27 cellular contexts compared by ENCODE assay signal in the genomic region with DNA sequence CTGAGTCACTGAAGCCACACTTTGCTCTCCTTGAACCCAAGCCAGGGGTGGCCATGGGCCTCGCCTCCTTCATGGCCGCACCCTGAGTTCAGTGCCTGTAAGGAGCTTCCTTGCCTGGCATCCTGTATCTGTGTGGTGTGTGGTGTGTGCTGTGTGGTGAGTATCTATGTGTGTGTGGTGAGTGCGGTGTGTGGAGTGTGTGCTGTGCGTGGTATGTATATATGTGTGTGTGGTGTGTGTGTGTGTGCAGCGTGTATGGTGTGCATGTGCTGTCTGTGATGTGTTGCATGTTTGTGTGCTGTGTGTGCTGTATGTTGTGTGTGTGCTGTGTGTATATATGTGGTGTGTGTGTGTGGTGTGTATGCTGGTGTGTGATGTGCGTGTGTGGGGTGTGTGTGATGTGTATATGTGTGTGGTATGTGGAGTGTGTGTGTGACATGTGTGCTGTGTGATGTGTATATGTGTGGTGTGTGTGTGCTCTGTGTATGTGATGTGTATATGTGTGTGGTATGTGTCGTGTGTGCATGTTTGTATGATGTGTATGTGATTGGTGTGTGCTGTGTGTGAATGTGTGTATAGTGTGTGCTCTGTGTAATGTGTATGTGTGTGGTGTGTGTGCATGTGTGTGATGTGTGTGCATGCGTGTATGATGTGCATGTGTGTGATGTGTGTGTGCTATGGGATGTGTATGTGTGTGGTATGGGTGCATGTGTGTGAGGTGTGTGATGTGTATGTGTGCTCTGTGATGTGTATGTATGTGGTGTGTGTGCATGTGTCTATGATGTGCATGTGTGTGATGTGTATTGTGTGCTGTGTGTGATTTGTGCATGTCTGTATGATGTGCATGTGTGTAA. TPM values are rescaled to one million over a fixed set of nuclear protein-coding genes. Genes with fewer than 3 reads are reported as not detected.
"Had no signal": no experiment of that assay in that cellular context is flagged by ENCODE, and none has a peak within 500 bp of the region (broad histone marks: within the 10 kb centered on the region; RNA-seq: fewer than 3 reads in every experiment).

No MANE protein-coding gene starts in this region.

- H3K27ac ChIP-seq: epithelial cell of prostate, left lung, lower lobe of right lung, parathyroid adenoma, psoas muscle, stomach, thyroid gland had no signal

- H3K27me3 ChIP-seq: left lung, stomach, thyroid gland had no signal

- H2AFZ ChIP-seq: parathyroid adenoma had no signal

- DNase-seq: activated B cell treated with CpG ODN at 0.5 μM for 24 hours; activated CD4-positive, alpha-beta T cell treated with anti-CD3 and anti-CD28 coated beads, Interleukin-2, amount 50 U/mL, for 1 hour; activated CD8-positive, alpha-beta memory T cell treated with anti-CD3 and anti-CD28 coated beads, Interleukin-2, amount 10 ng/mL, durations not matched to agents 7 days and 5 days; activated CD8-positive, alpha-beta T cell treated with anti-CD3 and anti-CD28 coated beads, Interleukin-2, amount 10 ng/mL, durations not matched to agents 7 days and 5 days; activated naive CD4-positive, alpha-beta T cell; activated T-cell treated with anti-CD3 and anti-CD28 coated beads for 4 hours; activated T-cell treated with anti-CD3 and anti-CD28 coated beads, Interleukin-2, amount 50 U/mL, for 72 hours; effector CD8-positive, alpha-beta T cell; left lung; lower lobe of right lung; mesendoderm; nucleus accumbens; psoas muscle; stimulated activated CD4-positive, alpha-beta T cell treated with anti-CD3 and anti-CD28 coated beads, Interleukin-1b, Interleukin-23, amount 100 ng/mL, for 48 hours; stimulated activated CD4-positive, alpha-beta T cell treated with anti-CD3 and anti-CD28 coated beads, Interleukin-4, amount 100 ng/mL, for 4 hours; stimulated activated CD8-positive, alpha-beta memory T cell treated with anti-CD3 and anti-CD28 coated beads, Interleukin-4, amount 100 ng/mL, for 48 hours; stimulated activated naive B cell treated with anti-CD40 and anti-IgM and Interleukin-4, amounts not matched to agents 10 μg/mL and 1 μg/mL and 100 μg/mL, for 72 hours; stomach; thyroid gland had no signal

- H3K4me2 ChIP-seq: smooth muscle cell had no signal

- H3K9me3 ChIP-seq: left lung, lower lobe of right lung, psoas muscle, stomach, thyroid gland had no signal

- H3K36me3 ChIP-seq: thyroid gland had no signal

- H3K79me2 ChIP-seq: parathyroid adenoma had no signal

- ATAC-seq: activated CD8-positive, alpha-beta memory T cell treated with anti-CD3 and anti-CD28 coated beads, Interleukin-2, amount 10 ng/mL, durations not matched to agents 7 days and 5 days; activated CD8-positive, alpha-beta T cell treated with anti-CD3 and anti-CD28 coated beads, Interleukin-2, amount 10 ng/mL, durations not matched to agents 7 days and 5 days; activated naive CD4-positive, alpha-beta T cell treated with anti-CD3 and anti-CD28 coated beads, Interleukin-2, amount 50 U/mL, for 72 hours; activated T-cell treated with anti-CD3 and anti-CD28 coated beads, Interleukin-2, amount 50 U/mL, for 72 hours; left lung; lower lobe of right lung; psoas muscle; stimulated activated naive B cell treated with anti-CD40 and anti-IgM and Interleukin-4, amounts not matched to agents 10 μg/mL and 1 μg/mL and 100 μg/mL, for 72 hours had no signal

- FAIRE-seq: colon, endometrium, frontal cortex had no signal

- H3K4me3 ChIP-seq: left lung, lower lobe of right lung, psoas muscle, smooth muscle cell, stomach, thyroid gland had no signal

- H3K4me1 ChIP-seq: left lung, lower lobe of right lung, parathyroid adenoma, psoas muscle, stomach, thyroid gland had no signal

- H3K9ac ChIP-seq: parathyroid adenoma had no signal

RNA-seq across cellular contexts. Expression of a gene that starts 22.6 kb away (rescaled TPM):
- total RNA-seq: mononuclear cell had no signal
